In the genomic region with DNA sequence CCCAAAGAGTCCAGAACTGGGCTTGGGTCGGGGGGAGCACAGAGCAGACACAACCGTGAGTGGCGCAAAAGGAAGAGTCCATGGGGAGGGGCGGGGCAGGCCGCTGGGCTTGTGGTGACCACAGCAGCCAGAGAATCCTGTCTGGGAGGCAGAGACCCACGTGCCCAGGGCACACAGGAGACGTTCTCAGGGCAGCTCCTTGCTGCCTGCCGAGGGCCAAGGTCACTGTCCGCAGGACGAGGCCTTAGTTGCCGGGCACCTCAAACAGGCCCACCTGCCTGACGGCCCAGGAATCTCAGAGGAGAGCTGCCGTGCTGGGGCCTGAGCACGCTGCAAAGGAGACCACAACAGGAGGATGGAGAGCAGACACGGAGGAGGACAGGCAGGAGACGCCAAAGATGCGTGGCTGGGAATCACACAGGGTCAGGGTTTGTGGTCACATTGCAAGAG, we compare ENCODE assay signal across 1 cellular context.
TF ChIP-seq lines count a peak whose summit lies in the region.

No MANE protein-coding gene starts in this region.

TF ChIP-seq in GM23338, 12 proteins besides CTCF, POLR2A, EP300 and RAD21 (continued from another document):
- TF ChIP-seq, protein P1, sequence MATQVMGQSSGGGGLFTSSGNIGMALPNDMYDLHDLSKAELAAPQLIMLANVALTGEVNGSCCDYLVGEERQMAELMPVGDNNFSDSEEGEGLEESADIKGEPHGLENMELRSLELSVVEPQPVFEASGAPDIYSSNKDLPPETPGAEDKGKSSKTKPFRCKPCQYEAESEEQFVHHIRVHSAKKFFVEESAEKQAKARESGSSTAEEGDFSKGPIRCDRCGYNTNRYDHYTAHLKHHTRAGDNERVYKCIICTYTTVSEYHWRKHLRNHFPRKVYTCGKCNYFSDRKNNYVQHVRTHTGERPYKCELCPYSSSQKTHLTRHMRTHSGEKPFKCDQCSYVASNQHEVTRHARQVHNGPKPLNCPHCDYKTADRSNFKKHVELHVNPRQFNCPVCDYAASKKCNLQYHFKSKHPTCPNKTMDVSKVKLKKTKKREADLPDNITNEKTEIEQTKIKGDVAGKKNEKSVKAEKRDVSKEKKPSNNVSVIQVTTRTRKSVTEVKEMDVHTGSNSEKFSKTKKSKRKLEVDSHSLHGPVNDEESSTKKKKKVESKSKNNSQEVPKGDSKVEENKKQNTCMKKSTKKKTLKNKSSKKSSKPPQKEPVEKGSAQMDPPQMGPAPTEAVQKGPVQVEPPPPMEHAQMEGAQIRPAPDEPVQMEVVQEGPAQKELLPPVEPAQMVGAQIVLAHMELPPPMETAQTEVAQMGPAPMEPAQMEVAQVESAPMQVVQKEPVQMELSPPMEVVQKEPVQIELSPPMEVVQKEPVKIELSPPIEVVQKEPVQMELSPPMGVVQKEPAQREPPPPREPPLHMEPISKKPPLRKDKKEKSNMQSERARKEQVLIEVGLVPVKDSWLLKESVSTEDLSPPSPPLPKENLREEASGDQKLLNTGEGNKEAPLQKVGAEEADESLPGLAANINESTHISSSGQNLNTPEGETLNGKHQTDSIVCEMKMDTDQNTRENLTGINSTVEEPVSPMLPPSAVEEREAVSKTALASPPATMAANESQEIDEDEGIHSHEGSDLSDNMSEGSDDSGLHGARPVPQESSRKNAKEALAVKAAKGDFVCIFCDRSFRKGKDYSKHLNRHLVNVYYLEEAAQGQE (IDR thresholded peaks at IDR 0.05; ENCODE audit: unreplicated experiment) = no peak
- TF ChIP-seq, protein P2, sequence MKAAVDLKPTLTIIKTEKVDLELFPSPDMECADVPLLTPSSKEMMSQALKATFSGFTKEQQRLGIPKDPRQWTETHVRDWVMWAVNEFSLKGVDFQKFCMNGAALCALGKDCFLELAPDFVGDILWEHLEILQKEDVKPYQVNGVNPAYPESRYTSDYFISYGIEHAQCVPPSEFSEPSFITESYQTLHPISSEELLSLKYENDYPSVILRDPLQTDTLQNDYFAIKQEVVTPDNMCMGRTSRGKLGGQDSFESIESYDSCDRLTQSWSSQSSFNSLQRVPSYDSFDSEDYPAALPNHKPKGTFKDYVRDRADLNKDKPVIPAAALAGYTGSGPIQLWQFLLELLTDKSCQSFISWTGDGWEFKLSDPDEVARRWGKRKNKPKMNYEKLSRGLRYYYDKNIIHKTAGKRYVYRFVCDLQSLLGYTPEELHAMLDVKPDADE (IDR thresholded peaks at IDR 0.05) = no peak
- no peak for TF ChIP-seq JUNB (IDR thresholded peaks at IDR 0.05; ENCODE audit: unreplicated experiment)
- TF ChIP-seq EZH2 (IDR thresholded peaks at IDR 0.05; ENCODE audit: low read depth, unreplicated experiment) = no peak
- no peak for TF ChIP-seq NANOG (IDR thresholded peaks at IDR 0.05; ENCODE audit: borderline replicate concordance)
- TF ChIP-seq POLR2AphosphoS5 (IDR thresholded peaks at IDR 0.05; ENCODE audit: low read depth) = no peak
